8 cellular contexts compared by ENCODE assay signal in the genomic region with DNA sequence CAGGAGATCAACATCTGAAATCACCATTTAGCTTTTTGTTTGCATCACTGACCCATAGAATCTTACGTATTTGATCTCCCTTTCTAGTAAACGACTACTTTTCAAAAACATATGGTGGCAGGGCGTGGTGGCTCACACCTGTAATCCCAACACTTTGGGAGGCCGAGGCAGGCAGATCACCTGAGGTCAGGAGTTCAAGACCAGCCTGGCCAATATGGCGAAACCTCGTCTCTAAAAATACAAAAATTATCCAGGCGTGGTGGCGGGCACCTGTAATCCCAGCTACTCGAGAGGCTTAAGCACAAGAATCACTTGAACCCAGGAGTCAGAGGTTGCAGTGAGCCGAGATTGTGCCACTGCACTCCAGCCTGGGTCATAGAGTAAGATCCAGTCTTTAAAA. TPM values are rescaled to one million over a fixed set of nuclear protein-coding genes. Genes with fewer than 3 reads are reported as not detected.
DNase-seq lines count a peak whose midpoint lies in the region; ATAC-seq and TF ChIP-seq lines count a peak whose summit lies in the region.
"Not testable (repeated sequence)": the region's sequence is repeated elsewhere in the genome, so short reads cannot be mapped to it uniquely, and the experiment has no call there.

No MANE protein-coding gene starts in this region.

- intact Hi-C loops in CD4-positive, alpha-beta memory T cell (cut with micrococcal nuclease); ascending aorta (cut with DNase I); lower lobe of right lung (cut with DNase I); upper lobe of right lung (cut with DNase I): not testable (repeated sequence)
- intact Hi-C loops in heart left ventricle (cut with DNase I) (loop anchor here in 6 of 10 donors (5.0 to 10.0 kb wide), 4 partner anchors 64 to 77 kb away; partner anchors contain the start of gene GARRE1 (in 1 of the 6)), spleen (cut with DNase I; ENCODE audit: low total_unique reads) (loop anchor here (10.0 kb wide), 1 partner anchor 57 kb away; no protein-coding TSS in a partner anchor)

- not testable (repeated sequence) for H3K27me3 Mint-ChIP-seq in CD4-positive, alpha-beta memory T cell; activated T-helper 17 cell treated with anti-CD3 and anti-CD28 coated beads, Interleukin-2, amount 50 U/mL, for 72 hours

- POLR2A ChIA-PET in CD4-positive, alpha-beta memory T cell (lab: Charles Lee; ENCODE audit: partially characterized antibody) = interaction anchor here (0.6 to 0.8 kb wide), 3 partner anchors 12 to 82 kb away, joined by 3 to 4 read pairs (median 4); no protein-coding TSS in a partner anchor

- not testable (repeated sequence) for ATAC-seq in activated T-helper 17 cell treated with anti-CD3 and anti-CD28 coated beads, Interleukin-2, amount 50 U/mL, for 72 hours (replicated peaks); heart left ventricle; lower lobe of right lung; upper lobe of right lung

- not testable (repeated sequence) for DNase-seq in CD4-positive, alpha-beta memory T cell; ascending aorta (ENCODE audit: low spot score in 2 of 2); heart left ventricle; lower lobe of right lung; spleen; upper lobe of right lung

- peaks cover 36% of the 10 kb centered on the region for H3K36me3 ChIP-seq in CD4-positive, alpha-beta memory T cell (ENCODE audit: insufficient read depth, low read length)
- H3K36me3 ChIP-seq in ascending aorta (peaks cover 58 to 70% of the 10 kb centered on the region in 2 donors), heart left ventricle (peaks cover 0 to 99% (median 84%) of the 10 kb centered on the region in 9 donors), lower lobe of right lung (peaks cover 90% of the 10 kb centered on the region), spleen (peaks cover 0 to 98% (median 74%) of the 10 kb centered on the region in 6 donors), upper lobe of right lung (peaks cover 87% of the 10 kb centered on the region)
- not testable (repeated sequence) for H3K36me3 ChIP-seq in parathyroid adenoma (ENCODE audit: control insufficient read depth, insufficient read depth, low read length)

- H3K4me2 ChIP-seq in parathyroid adenoma (ENCODE audit: low read length) = not testable (repeated sequence)

- H3K27ac Mint-ChIP-seq in CD4-positive, alpha-beta memory T cell = peak overlapping the region in 5 of 7 donors; percentile 12 to 87 (median 38)
- H3K27ac Mint-ChIP-seq in activated T-helper 17 cell treated with anti-CD3 and anti-CD28 coated beads, Interleukin-2, amount 50 U/mL, for 72 hours = peak overlapping the region; percentile 31

- H3K9me3 Mint-ChIP-seq in CD4-positive, alpha-beta memory T cell; activated T-helper 17 cell treated with anti-CD3 and anti-CD28 coated beads, Interleukin-2, amount 50 U/mL, for 72 hours: not testable (repeated sequence)

- H3K4me1 ChIP-seq in CD4-positive, alpha-beta memory T cell (ENCODE audit: insufficient read depth, low read length); ascending aorta; parathyroid adenoma; upper lobe of right lung: not testable (repeated sequence)
- H3K4me1 ChIP-seq in heart left ventricle = peaks cover 0 to 46% (median 16%) of the 10 kb centered on the region in 12 donors
- H3K4me1 ChIP-seq in lower lobe of right lung = peaks cover 18% of the 10 kb centered on the region
- peaks cover 0 to 21% (median 4%) of the 10 kb centered on the region in 6 donors for H3K4me1 ChIP-seq in spleen

- TF ChIP-seq POLR2A in heart left ventricle (IDR thresholded peaks at IDR 0.05); spleen (IDR thresholded peaks at IDR 0.05): not testable (repeated sequence)

- TF ChIP-seq CTCF in ascending aorta (IDR thresholded peaks at IDR 0.05); heart left ventricle (IDR thresholded peaks at IDR 0.05); lower lobe of right lung (IDR thresholded peaks at IDR 0.05); parathyroid adenoma (IDR thresholded peaks at IDR 0.05); spleen (IDR thresholded peaks at IDR 0.05 in 8 of 11, conservative IDR thresholded peaks at IDR 0.05 in 3 of 11); upper lobe of right lung (IDR thresholded peaks at IDR 0.05): not testable (repeated sequence)

- H3K79me2 ChIP-seq in parathyroid adenoma = not testable (repeated sequence)

- CTCF ChIA-PET in CD4-positive, alpha-beta memory T cell (lab: Charles Lee; ENCODE audit: partially characterized antibody) = interaction anchor here (1.1 to 2.2 kb wide), 3 partner anchors 12 to 26 kb away, joined by 3 to 5 read pairs (median 4); no protein-coding TSS in a partner anchor

- not testable (repeated sequence) for H2AFZ ChIP-seq in parathyroid adenoma

- H3K9ac ChIP-seq in parathyroid adenoma = not testable (repeated sequence)

- not testable (repeated sequence) for H3K27me3 ChIP-seq in CD4-positive, alpha-beta memory T cell (ENCODE audit: insufficient read depth, low read length); ascending aorta; heart left ventricle; lower lobe of right lung (ENCODE audit: low read depth); parathyroid adenoma (ENCODE audit: control insufficient read depth, insufficient read depth, low read length); spleen (replicated peaks in 1 of 7); upper lobe of right lung

- 82 to 90% (median 87%) methylated on average over 10 of the region's 10 CpGs for WGBS in heart left ventricle, 4 donors
- WGBS in spleen, 5 donors = 90 to 93% (median 91%) methylated on average over 10 of the region's 10 CpGs

- H3K4me3 ChIP-seq in CD4-positive, alpha-beta memory T cell (ENCODE audit: low read length in 2 of 2); ascending aorta; heart left ventricle; lower lobe of right lung; parathyroid adenoma (ENCODE audit: low read depth, low read length); spleen; upper lobe of right lung: not testable (repeated sequence)

- H3K27ac ChIP-seq in CD4-positive, alpha-beta memory T cell (ENCODE audit: low read depth, low read length) = not testable (repeated sequence)
- H3K27ac ChIP-seq in ascending aorta = peak overlapping the region; percentile 46 to 48
- H3K27ac ChIP-seq in heart left ventricle = peak overlapping the region; percentile 39 to 80 (median 63)
- H3K27ac ChIP-seq in lower lobe of right lung = peak overlapping the region; percentile 11
- H3K27ac ChIP-seq in parathyroid adenoma = peak overlapping the region; percentile 6
- peak overlapping the region in 6 of 8 donors; percentile 21 to 62 (median 54) for H3K27ac ChIP-seq in spleen
- H3K27ac ChIP-seq in upper lobe of right lung = peak overlapping the region; percentile 13

- H3K36me3 Mint-ChIP-seq in CD4-positive, alpha-beta memory T cell = peaks cover 44 to 54% of the 10 kb centered on the region in 2 donors
- peaks cover 82% of the 10 kb centered on the region for H3K36me3 Mint-ChIP-seq in activated T-helper 17 cell treated with anti-CD3 and anti-CD28 coated beads, Interleukin-2, amount 50 U/mL, for 72 hours (ENCODE audit: low read depth)

- not testable (repeated sequence) for H3K9me3 ChIP-seq in CD4-positive, alpha-beta memory T cell (ENCODE audit: control insufficient read depth in 1 of 2, low read length in 2 of 2); ascending aorta; heart left ventricle; lower lobe of right lung; parathyroid adenoma (ENCODE audit: control insufficient read depth, low read length); spleen; upper lobe of right lung

- not testable (repeated sequence) for H3K4me1 Mint-ChIP-seq in CD4-positive, alpha-beta memory T cell; activated T-helper 17 cell treated with anti-CD3 and anti-CD28 coated beads, Interleukin-2, amount 50 U/mL, for 72 hours

- H3K4me3 Mint-ChIP-seq in CD4-positive, alpha-beta memory T cell; activated T-helper 17 cell treated with anti-CD3 and anti-CD28 coated beads, Interleukin-2, amount 50 U/mL, for 72 hours: not testable (repeated sequence)

RNA-seq across cellular contexts. Expression of gene GPI, which starts 33.4 kb away (rescaled TPM):
- total RNA-seq in CD4-positive, alpha-beta memory T cell = 100 to 1,000 TPM; 121 to 127 TPM
- polyA plus RNA-seq in CD4-positive, alpha-beta memory T cell = 100 to 1,000 TPM; 127 to 156 TPM
- 1,000 to 10,000 TPM in 1 of 2 donors, 100 to 1,000 TPM in 1; 862 to 1,104 TPM for total RNA-seq in activated T-helper 17 cell treated with anti-CD3 and anti-CD28 coated beads, Interleukin-2, amount 50 U/mL, for 72 hours
- total RNA-seq in ascending aorta (337 TPM), heart left ventricle (100 to 1,000 TPM; 359 to 764 (median 549) TPM), lower lobe of right lung (136 TPM), spleen (100 to 1,000 TPM in 6 of 7 donors, 10 to 100 TPM in 1; 96.6 to 257 (median 171) TPM), upper lobe of right lung (144 TPM)
- polyA plus RNA-seq in heart left ventricle (100 to 1,000 TPM; 233 to 284 TPM), spleen (10 to 100 TPM; 57.5 to 76.9 (median 63.7) TPM)
